In the genomic region with DNA sequence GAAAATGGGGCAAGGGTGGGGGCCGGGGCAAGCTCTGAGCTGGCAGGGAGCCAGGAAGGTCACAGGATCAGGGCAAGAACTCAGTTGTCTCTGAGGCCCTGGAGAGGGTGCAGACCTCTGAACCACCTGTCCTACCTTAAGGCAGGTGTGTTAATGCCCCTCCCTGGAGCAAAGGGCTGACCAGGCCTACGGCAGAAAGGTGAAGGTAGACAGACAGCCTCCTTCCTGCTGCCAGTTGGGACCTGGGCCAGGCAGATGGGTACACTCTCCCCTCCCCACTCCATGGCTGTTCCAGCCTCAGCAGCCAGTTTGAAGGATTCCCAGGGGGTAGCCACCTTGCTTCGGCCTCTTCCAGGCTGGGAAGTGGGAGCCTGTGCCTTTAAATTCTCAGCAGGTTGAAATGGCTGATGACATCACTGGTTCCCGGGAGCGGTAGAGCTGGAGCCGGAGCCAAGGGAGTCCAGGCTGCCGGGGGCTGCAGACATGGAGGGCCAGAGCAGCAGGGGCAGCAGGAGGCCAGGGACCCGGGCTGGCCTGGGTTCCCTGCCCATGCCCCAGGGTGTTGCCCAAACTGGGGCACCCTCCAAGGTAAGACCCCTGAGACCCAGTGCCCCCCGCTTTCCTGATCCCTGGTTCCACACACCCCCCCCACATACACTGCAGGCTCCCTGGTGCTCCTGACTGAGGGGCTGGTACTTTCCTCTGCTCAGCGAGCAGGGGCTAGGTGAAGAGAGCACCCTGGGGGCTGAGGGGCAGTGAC, we compare ENCODE assay signal across 8 cellular contexts. TPM values are rescaled to one million over a fixed set of nuclear protein-coding genes. Genes with fewer than 3 reads are reported as not detected.
DNase-seq lines count a peak whose midpoint lies in the region; ATAC-seq and TF ChIP-seq lines count a peak whose summit lies in the region.

A gene with protein sequence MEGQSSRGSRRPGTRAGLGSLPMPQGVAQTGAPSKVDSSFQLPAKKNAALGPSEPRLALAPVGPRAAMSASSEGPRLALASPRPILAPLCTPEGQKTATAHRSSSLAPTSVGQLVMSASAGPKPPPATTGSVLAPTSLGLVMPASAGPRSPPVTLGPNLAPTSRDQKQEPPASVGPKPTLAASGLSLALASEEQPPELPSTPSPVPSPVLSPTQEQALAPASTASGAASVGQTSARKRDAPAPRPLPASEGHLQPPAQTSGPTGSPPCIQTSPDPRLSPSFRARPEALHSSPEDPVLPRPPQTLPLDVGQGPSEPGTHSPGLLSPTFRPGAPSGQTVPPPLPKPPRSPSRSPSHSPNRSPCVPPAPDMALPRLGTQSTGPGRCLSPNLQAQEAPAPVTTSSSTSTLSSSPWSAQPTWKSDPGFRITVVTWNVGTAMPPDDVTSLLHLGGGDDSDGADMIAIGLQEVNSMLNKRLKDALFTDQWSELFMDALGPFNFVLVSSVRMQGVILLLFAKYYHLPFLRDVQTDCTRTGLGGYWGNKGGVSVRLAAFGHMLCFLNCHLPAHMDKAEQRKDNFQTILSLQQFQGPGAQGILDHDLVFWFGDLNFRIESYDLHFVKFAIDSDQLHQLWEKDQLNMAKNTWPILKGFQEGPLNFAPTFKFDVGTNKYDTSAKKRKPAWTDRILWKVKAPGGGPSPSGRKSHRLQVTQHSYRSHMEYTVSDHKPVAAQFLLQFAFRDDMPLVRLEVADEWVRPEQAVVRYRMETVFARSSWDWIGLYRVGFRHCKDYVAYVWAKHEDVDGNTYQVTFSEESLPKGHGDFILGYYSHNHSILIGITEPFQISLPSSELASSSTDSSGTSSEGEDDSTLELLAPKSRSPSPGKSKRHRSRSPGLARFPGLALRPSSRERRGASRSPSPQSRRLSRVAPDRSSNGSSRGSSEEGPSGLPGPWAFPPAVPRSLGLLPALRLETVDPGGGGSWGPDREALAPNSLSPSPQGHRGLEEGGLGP (plus strand): TSS at position 435 of the 760 bp plus-strand sequence. CDS start 49 bp downstream, at position 484.

- H3K36me3 Mint-ChIP-seq in WTC11, result no peaks in the 10 kb centered on the region

- peaks cover 0 to 51% of the 10 kb centered on the region in 2 donors for H3K4me1 ChIP-seq in right atrium auricular region

- H3K9me3 ChIP-seq in right atrium auricular region, result no peaks in the 10 kb centered on the region

- H3K27me3 Mint-ChIP-seq in WTC11 (ENCODE audit: low read depth), result peaks cover 3% of the 10 kb centered on the region; the same call in 1 of the 2 replicates

- H3K36me3 ChIP-seq in right atrium auricular region, result no peaks in the 10 kb centered on the region

- DNase-seq in AG09309 (ENCODE audit: low read depth) (no peak), LoVo (ENCODE audit: low spot score) (peak; percentile 49), WTC11 (ENCODE audit: low spot score) (peak; percentile 65), right atrium auricular region (ENCODE audit: low spot score) (peak; percentile 73), renal cortical epithelial cell (ENCODE audit: low read depth) (peak; percentile 47), NCI-H524 treated with DMSO at 0.1 percent for 48 hours (lab: John Stamatoyannopoulos, UW) (no peak)
- DNase-seq in stimulated activated CD4-positive, alpha-beta T cell treated with anti-CD3 and anti-CD28 coated beads, Interleukin-15, amount 100 ng/mL, for 24 hours, result no peak

- ATAC-seq in WTC11 (peak; percentile 54), HG03175 (IDR thresholded peaks at IDR 0.05; ENCODE audit: unreplicated experiment) (no peak)

- CTCF ChIA-PET in WTC11 (lab: Charles Lee), result interaction anchor here (0.8 to 1.8 kb wide), 5 partner anchors 15 to 37 kb away, joined by 3 to 10 read pairs (median 3); a partner anchor contains a TSS

- H3K27ac Mint-ChIP-seq in WTC11, result no peak within 1 kb of the TSS

- no peaks in the 10 kb centered on the region for H3K27me3 ChIP-seq in right atrium auricular region

- peak within 1 kb of the TSS; percentile 83 to 95 for H3K27ac ChIP-seq in right atrium auricular region

- TF ChIP-seq CTCF in AG09309 (IDR thresholded peaks at IDR 0.05; ENCODE audit: control insufficient read depth, insufficient read depth, low read depth, low read length, missing control alignments) (no peak), WTC11 (IDR thresholded peaks at IDR 0.05) (no peak), right atrium auricular region (IDR thresholded peaks at IDR 0.05) (no peak)

- peak within 1 kb of the TSS; percentile 58 for H3K4me3 Mint-ChIP-seq in WTC11

- POLR2A ChIA-PET in WTC11 (lab: Charles Lee), result interaction anchor here (0.8 kb wide), 1 partner anchor 17 kb away, joined by 4 read pairs; a partner anchor contains a TSS

- H3K4me1 Mint-ChIP-seq in WTC11, result peaks cover 34% of the 10 kb centered on the region

- H3K9me3 Mint-ChIP-seq in WTC11, result no peaks in the 10 kb centered on the region

- H3K4me3 ChIP-seq in AG09309 (ENCODE audit: control insufficient read depth, low read depth, low read length), result peak within 1 kb of the TSS; percentile 44
- peak within 1 kb of the TSS; percentile 56 to 58 for H3K4me3 ChIP-seq in right atrium auricular region

TF ChIP-seq in WTC11, 78 proteins besides CTCF, POLR2A, EP300 and RAD21:
- peak; percentile 58; the same call in 1 of the 2 replicates for TF ChIP-seq GABPB1 (CRISPR knock-in tag; IDR thresholded peaks at IDR 0.05)
- 0 out of 2 replicates have a peak, but pooled peaks have one; percentile 11 for TF ChIP-seq ZBTB21 (CRISPR knock-in tag; IDR thresholded peaks at IDR 0.05; ENCODE audit: borderline replicate concordance)
- no peak for TF ChIP-seq ZNF416 (CRISPR knock-in tag; IDR thresholded peaks at IDR 0.05)

RNA-seq across cellular contexts. Expression of the gene that starts here (rescaled TPM):
- total RNA-seq in WTC11 (2021) (6.2 to 9.0 TPM (median 7.7 TPM) in 3 replicates), right atrium auricular region (10 to 100 TPM; 17.6 to 26.3 TPM), renal cortical epithelial cell (0.87 and 4.0 TPM in 2 replicates)

Comparison
In these comparisons a context has a peak if more than half of its experiments do, and no peak if none do; other contexts are left out.
1. DNase-seq: peak in LoVo (single experiment), WTC11 (single experiment), right atrium auricular region (single experiment) and renal cortical epithelial cell (single experiment); none in AG09309 (single experiment), NCI-H524 treated with DMSO at 0.1 percent for 48 hours (single experiment) and stimulated activated CD4-positive, alpha-beta T cell treated with anti-CD3 and anti-CD28 coated beads, Interleukin-15, amount 100 ng/mL, for 24 hours (single experiment).